In the genomic region with DNA sequence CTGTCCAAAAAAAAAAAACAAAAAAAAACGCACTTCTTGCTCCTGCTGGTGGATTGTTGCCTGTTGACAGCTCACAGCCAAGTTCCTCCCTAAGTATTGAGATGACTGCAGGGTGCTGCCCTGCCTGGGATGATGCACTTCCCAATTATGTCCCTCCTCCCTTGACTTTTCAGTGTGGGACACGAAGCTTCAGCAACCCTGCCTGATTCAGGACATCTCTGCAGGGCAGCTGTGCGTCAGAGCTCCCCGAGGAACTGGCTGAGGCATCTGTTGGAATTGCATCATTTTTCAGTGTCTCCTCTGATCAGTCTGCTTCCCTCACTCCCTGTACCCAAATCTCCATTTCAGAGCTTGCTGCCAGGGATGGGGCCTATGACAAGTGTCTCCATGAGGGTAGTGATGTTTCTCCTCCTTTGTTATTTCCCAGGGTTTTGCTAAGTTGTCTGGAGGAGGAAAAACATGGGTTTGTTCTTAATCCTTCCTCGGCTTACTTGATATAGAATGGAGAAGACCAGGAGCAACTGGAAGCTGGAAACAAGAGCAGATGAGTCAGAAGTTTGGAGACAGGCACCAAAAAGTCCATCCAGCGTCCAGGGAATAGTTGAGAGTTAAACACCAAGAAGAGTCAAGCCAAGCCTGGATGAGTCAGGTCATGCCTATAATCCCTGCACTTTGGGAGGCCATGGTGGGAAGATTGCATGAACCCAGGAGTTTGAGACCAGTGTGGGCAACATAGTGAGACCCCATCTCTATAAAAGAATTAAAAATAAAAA, we compare ENCODE assay signal across 11 cellular contexts.
DNase-seq lines count a peak whose midpoint lies in the region; ATAC-seq and TF ChIP-seq lines count a peak whose summit lies in the region.
"Had no signal": no experiment of that assay in that cellular context is flagged by ENCODE, and none has a peak within 500 bp of the region (broad histone marks: within the 10 kb centered on the region; RNA-seq: fewer than 3 reads in every experiment).

No MANE protein-coding gene starts in this region.

- H3K4me1 Mint-ChIP-seq in osteocyte (ENCODE audit: unreplicated experiment), result peaks cover 17% of the 10 kb centered on the region
- H3K4me1 Mint-ChIP-seq: activated naive CD8-positive, alpha-beta T cell treated with anti-CD3 and anti-CD28 coated beads, Interleukin-2, amount 10 ng/mL, durations not matched to agents 7 days and 5 days; B cell had no signal

- no peak overlapping the region for H3K4me3 ChIP-seq in fibroblast of pulmonary artery (replicated peaks; ENCODE audit: low read depth, low read length)

- no peaks in the 10 kb centered on the region for H3K4me1 ChIP-seq in foreskin keratinocyte

- no peak overlapping the region for H3K4me3 Mint-ChIP-seq in osteocyte (ENCODE audit: unreplicated experiment)
- H3K4me3 Mint-ChIP-seq: activated naive CD8-positive, alpha-beta T cell treated with anti-CD3 and anti-CD28 coated beads, Interleukin-2, amount 10 ng/mL, durations not matched to agents 7 days and 5 days; B cell had no signal

- no peak for TF ChIP-seq CTCF in AG09319 (IDR thresholded peaks at IDR 0.05; ENCODE audit: low read depth, low read length)
- no peak for TF ChIP-seq CTCF in fibroblast of pulmonary artery (IDR thresholded peaks at IDR 0.05; ENCODE audit: low read length, missing control alignments)
- no peak for TF ChIP-seq CTCF in osteocyte (IDR thresholded peaks at IDR 0.05)
- TF ChIP-seq CTCF in foreskin keratinocyte (conservative IDR thresholded peaks at IDR 0.05), result no peak

- DNase-seq in AG09319 (ENCODE audit: extremely low read depth, low read depth) (peak; percentile 30), T1000 (lab: John Stamatoyannopoulos, UW) (peak; percentile 38), fibroblast of pulmonary artery (ENCODE audit: low read depth) (peak; percentile 17), osteocyte (ENCODE audit: extremely low spot score, unreplicated experiment) (no peak), inferior parietal cortex (ENCODE audit: extremely low spot score) (no peak), foreskin keratinocyte (no peak)
- DNase-seq: activated CD8-positive, alpha-beta memory T cell treated with anti-CD3 and anti-CD28 coated beads, Interleukin-2, amount 50 U/mL, for 48 hours; activated naive CD8-positive, alpha-beta T cell treated with anti-CD3 and anti-CD28 coated beads, Interleukin-2, amount 10 ng/mL, durations not matched to agents 7 days and 5 days had no signal

- peak overlapping the region; percentile 82 for H3K27ac Mint-ChIP-seq in osteocyte (ENCODE audit: unreplicated experiment)
- H3K27ac Mint-ChIP-seq: activated naive CD8-positive, alpha-beta T cell treated with anti-CD3 and anti-CD28 coated beads, Interleukin-2, amount 10 ng/mL, durations not matched to agents 7 days and 5 days; B cell had no signal

- no peaks in the 10 kb centered on the region for H3K27me3 Mint-ChIP-seq in osteocyte (ENCODE audit: unreplicated experiment)
- H3K27me3 Mint-ChIP-seq: activated naive CD8-positive, alpha-beta T cell treated with anti-CD3 and anti-CD28 coated beads, Interleukin-2, amount 10 ng/mL, durations not matched to agents 7 days and 5 days; B cell had no signal

- no peaks in the 10 kb centered on the region for H3K27me3 ChIP-seq in foreskin keratinocyte

- H3K27ac ChIP-seq in foreskin keratinocyte, result no peak overlapping the region

- peaks cover 5% of the 10 kb centered on the region for H3K9me3 Mint-ChIP-seq in osteocyte (ENCODE audit: unreplicated experiment)
- H3K9me3 Mint-ChIP-seq: activated naive CD8-positive, alpha-beta T cell treated with anti-CD3 and anti-CD28 coated beads, Interleukin-2, amount 10 ng/mL, durations not matched to agents 7 days and 5 days had no signal

- H3K36me3 Mint-ChIP-seq in osteocyte (ENCODE audit: unreplicated experiment), result no peaks in the 10 kb centered on the region
- H3K36me3 Mint-ChIP-seq: activated naive CD8-positive, alpha-beta T cell treated with anti-CD3 and anti-CD28 coated beads, Interleukin-2, amount 10 ng/mL, durations not matched to agents 7 days and 5 days had no signal

- ATAC-seq in GM18520 (IDR thresholded peaks at IDR 0.05; ENCODE audit: unreplicated experiment) (no peak), foreskin keratinocyte (no peak), GM18870 (IDR thresholded peaks at IDR 0.05; ENCODE audit: unreplicated experiment) (no peak)

Comparison
In these comparisons a context has a peak if more than half of its experiments do, and no peak if none do; other contexts are left out.
1. DNase-seq: peak in AG09319 (single experiment), T1000 (single experiment) and fibroblast of pulmonary artery (single experiment); none in osteocyte (single experiment), inferior parietal cortex (single experiment) and foreskin keratinocyte (0 of 2).